8 cellular contexts compared by ENCODE assay signal in genomic region chr15:92901053-92901761, GRCh38. TPM values are rescaled to one million over a fixed set of nuclear protein-coding genes. Genes with fewer than 3 reads are reported as not detected.
DNase-seq lines count a peak whose midpoint lies in the region; ATAC-seq and TF ChIP-seq lines count a peak whose summit lies in the region.

No MANE protein-coding gene starts in this region.

- peaks cover 6% of the 10 kb centered on the region for H3K79me1 ChIP-seq in trophoblast cell (ENCODE audit: low read length)

- peaks cover 5% of the 10 kb centered on the region for H3K79me2 ChIP-seq in trophoblast cell (ENCODE audit: control insufficient read depth, insufficient read depth, low read length, poor library complexity)

- peak; percentile 25 for DNase-seq in DMS 273 (lab: John Stamatoyannopoulos, UW; ENCODE audit: unreplicated experiment)
- no peak for DNase-seq in DMS 273 treated with DMSO at 0.1 percent for 48 hours (lab: John Stamatoyannopoulos, UW)
- peak; percentile 28 for DNase-seq in RPMI8226
- peak; percentile 54 to 72 for DNase-seq in erythroblast (lab: John Stamatoyannopoulos, UW)
- peak in 1 of 2 donors; percentile 43 for DNase-seq in trophoblast cell
- no peak for DNase-seq in NCI-H2227 (lab: John Stamatoyannopoulos, UW; ENCODE audit: unreplicated experiment)
- no peak for DNase-seq in iPS-NIHi11 (ENCODE audit: low spot score)

- WGBS in trophoblast cell (ENCODE audit: extremely low coverage, insufficient coverage, insufficient read length) = no CpG with 5 or more reads among the region's 9 CpGs

- H4K8ac ChIP-seq in trophoblast cell (ENCODE audit: low read depth, low read length) = no peak overlapping the region

- peak overlapping the region; percentile 55 for H3K4ac ChIP-seq in trophoblast cell (ENCODE audit: low read depth, low read length)

- H3K27ac ChIP-seq in trophoblast cell (ENCODE audit: low read depth, low read length) = peak overlapping the region; percentile 17

- no peak for TF ChIP-seq POLR2A in erythroblast (IDR thresholded peaks at IDR 0.05; ENCODE audit: low read length)

- peaks cover 0 to 2% of the 10 kb centered on the region in 2 experiments for H3K4me1 ChIP-seq in trophoblast cell (ENCODE audit: control insufficient read depth in 1 of 2, insufficient read depth in 2 of 2, low read length in 2 of 2)

- H2BK5ac ChIP-seq in trophoblast cell (ENCODE audit: low read depth, low read length, poor library complexity) = no peak overlapping the region

- no peak for ATAC-seq in HG03159 (IDR thresholded peaks at IDR 0.05; ENCODE audit: unreplicated experiment)

- no peak overlapping the region for H4K91ac ChIP-seq in trophoblast cell (ENCODE audit: low read depth, low read length)

- H3K36me3 ChIP-seq in trophoblast cell (ENCODE audit: control insufficient read depth in 1 of 2, insufficient read depth in 2 of 2, low read length in 2 of 2) = peaks cover 0 to 1% of the 10 kb centered on the region in 2 experiments

- H3K14ac ChIP-seq in trophoblast cell (ENCODE audit: low read length) = no peak overlapping the region

- no peak overlapping the region for H2AFZ ChIP-seq in trophoblast cell (ENCODE audit: insufficient read depth, low read length, poor library complexity)

- peak overlapping the region; percentile 43 for H3K4me2 ChIP-seq in trophoblast cell (ENCODE audit: low read length)

- no peak overlapping the region for H2AK5ac ChIP-seq in trophoblast cell (ENCODE audit: low read length)

- no peak overlapping the region for H2BK120ac ChIP-seq in trophoblast cell (ENCODE audit: insufficient read depth, low read length, poor library complexity)

- H3K23ac ChIP-seq in trophoblast cell (ENCODE audit: low read length) = no peak overlapping the region

- no peak overlapping the region for H4K12ac ChIP-seq in trophoblast cell (ENCODE audit: low read depth, low read length)

- no peak overlapping the region for H2BK12ac ChIP-seq in trophoblast cell (ENCODE audit: low read length)

- H3K9ac ChIP-seq in trophoblast cell (ENCODE audit: low read length) = peak overlapping the region; percentile 4

- H3K9me3 ChIP-seq in trophoblast cell (ENCODE audit: insufficient read depth, low read depth, low read length) = no peaks in the 10 kb centered on the region

- no peak overlapping the region for H3K18ac ChIP-seq in trophoblast cell (ENCODE audit: low read length)

- H3K27me3 ChIP-seq in trophoblast cell (ENCODE audit: insufficient read depth, low read length) = no peaks in the 10 kb centered on the region

- peak overlapping the region; percentile 46 for H3K4me3 ChIP-seq in trophoblast cell (ENCODE audit: low read depth, low read length)

RNA-seq across cellular contexts. Expression of gene CHD2, which starts 1.1 kb away (rescaled TPM):
- polyA plus RNA-seq in trophoblast cell (2013) = 98.2 and 104 TPM in 2 replicates

Comparison
In these comparisons a context has a peak if more than half of its experiments do, and no peak if none do; other contexts are left out.
1. DNase-seq: peak in DMS 273 (single experiment), RPMI8226 (single experiment) and erythroblast (2 of 2); none in DMS 273 treated with DMSO at 0.1 percent for 48 hours (single experiment), NCI-H2227 (single experiment) and iPS-NIHi11 (single experiment).